23 cellular contexts compared by ENCODE assay signal in the genomic region with DNA sequence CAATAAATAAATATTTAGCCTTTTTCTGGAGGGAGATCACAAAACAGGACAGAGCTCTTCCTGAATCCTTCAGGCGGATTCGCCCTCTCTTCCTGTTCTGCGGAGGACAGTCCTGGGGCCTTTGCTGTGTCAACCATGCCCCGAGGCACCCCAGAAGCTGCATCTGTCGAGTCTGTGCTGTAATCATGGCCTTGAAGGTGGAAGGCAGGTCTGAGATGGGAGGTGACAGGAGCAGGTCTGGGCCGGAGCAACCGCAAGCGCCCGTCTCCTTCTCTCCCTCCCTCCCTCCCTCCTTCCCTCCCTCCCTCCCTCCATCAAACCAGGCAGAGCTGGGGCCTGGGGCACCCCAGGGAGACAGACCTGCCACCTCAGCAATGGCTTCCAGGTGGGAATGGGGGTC. TPM values are rescaled to one million over a fixed set of nuclear protein-coding genes. Genes with fewer than 3 reads are reported as not detected.
"Had no signal": no experiment of that assay in that cellular context is flagged by ENCODE, and none has a peak within 500 bp of the region (broad histone marks: within the 10 kb centered on the region; RNA-seq: fewer than 3 reads in every experiment).

No MANE protein-coding gene starts in this region.

- ATAC-seq: lower lobe of right lung; naive thymus-derived CD4-positive, alpha-beta T cell; stimulated activated effector memory CD8-positive, alpha-beta T cell treated with anti-CD3 and anti-CD28 coated beads, Interleukin-12 subunit alpha, Interleukin-12 subunit beta, amount 100 ng/mL, for 72 hours; upper lobe of right lung had no signal

- H3K4me2 ChIP-seq: SK-N-SH, smooth muscle cell had no signal

- H3K9ac ChIP-seq: SK-N-SH had no signal

- H3K27ac ChIP-seq: coronary artery, lower lobe of right lung, neutrophil, right atrium auricular region, upper lobe of right lung had no signal

- H3K9me3 ChIP-seq: lower lobe of right lung, neutrophil, right atrium auricular region, SK-N-SH, upper lobe of right lung had no signal

- H3K36me3 ChIP-seq: lower lobe of right lung, neutrophil, right atrium auricular region, upper lobe of right lung had no signal

- DNase-seq: activated B cell treated with CpG ODN at 0.5 μM for 24 hours; activated CD4-positive, alpha-beta T cell treated with anti-CD3 and anti-CD28 coated beads, Interleukin-2, amount 10 ng/mL, durations not matched to agents 7 days and 5 days; activated naive CD4-positive, alpha-beta T cell treated with anti-CD3 and anti-CD28 coated beads, Interleukin-2, amount 10 ng/mL, durations not matched to agents 7 days and 5 days; activated T-cell treated with anti-CD3 and anti-CD28 coated beads for 4 hours; caudate nucleus; effector memory CD4-positive, alpha-beta T cell; hippocampal formation; lower lobe of right lung; naive thymus-derived CD4-positive, alpha-beta T cell; posterior cingulate gyrus; SK-N-SH; upper lobe of right lung had no signal

- H3K27me3 ChIP-seq: right atrium auricular region, upper lobe of right lung had no signal

- H3K4me3 ChIP-seq: coronary artery, lower lobe of right lung, right atrium auricular region, smooth muscle cell, upper lobe of right lung had no signal

RNA-seq across cellular contexts. Expression of gene FXYD3, which starts 4.6 kb away (rescaled TPM):
- total RNA-seq: activated B cell treated with CpG ODN at 0.5 μM for 24 hours; activated CD4-positive, alpha-beta T cell treated with anti-CD3 and anti-CD28 coated beads, Interleukin-2, amount 10 ng/mL, durations not matched to agents 7 days and 5 days; activated CD8-positive, alpha-beta memory T cell treated with anti-CD3 and anti-CD28 coated beads for 36 hours; activated T-helper 2 cell treated with anti-CD3 and anti-CD28 coated beads, Interferon-gamma antibody, Interleukin-2, Interleukin-4, amounts not matched to agents 10 μg/mL and 5 μg/mL and 100 μg/mL, durations not matched to agents 14 hours and 24 hours and 36 hours; epithelial cell of proximal tubule; glomerular endothelial cell; mononuclear cell; naive thymus-derived CD4-positive, alpha-beta T cell; T-helper 1 cell treated with Interleukin-12 subunit alpha and Interleukin-12 subunit beta and Interleukin-4 antibody, amounts not matched to agents 30 ng/mL and 1 ng/mL, for 36 hours had no signal
- polyA plus RNA-seq: naive thymus-derived CD4-positive, alpha-beta T cell; SK-N-SH had no signal

RNA-seq across cellular contexts. Expression of gene LGI4, which starts 23.9 kb away (rescaled TPM):
- total RNA-seq: activated B cell treated with CpG ODN at 0.5 μM for 24 hours; activated CD8-positive, alpha-beta memory T cell treated with anti-CD3 and anti-CD28 coated beads for 36 hours; epithelial cell of proximal tubule; glomerular endothelial cell had no signal
- polyA plus RNA-seq: naive thymus-derived CD4-positive, alpha-beta T cell had no signal

RNA-seq across cellular contexts. Expression of gene FXYD1, which starts 27.6 kb away (rescaled TPM):
- total RNA-seq: activated CD8-positive, alpha-beta memory T cell treated with anti-CD3 and anti-CD28 coated beads for 36 hours; epithelial cell of proximal tubule; glomerular endothelial cell; T-helper 1 cell treated with Interleukin-12 subunit alpha and Interleukin-12 subunit beta and Interleukin-4 antibody, amounts not matched to agents 30 ng/mL and 1 ng/mL, for 36 hours had no signal

RNA-seq across cellular contexts. Expression of gene FXYD7, which starts 32.1 kb away (rescaled TPM):
- total RNA-seq: activated CD8-positive, alpha-beta memory T cell treated with anti-CD3 and anti-CD28 coated beads for 36 hours; activated T-helper 2 cell treated with anti-CD3 and anti-CD28 coated beads, Interferon-gamma antibody, Interleukin-2, Interleukin-4, amounts not matched to agents 10 μg/mL and 5 μg/mL and 100 μg/mL, durations not matched to agents 14 hours and 24 hours and 36 hours; epithelial cell of proximal tubule; glomerular endothelial cell; lower lobe of right lung; right atrium auricular region; smooth muscle cell had no signal
- polyA plus RNA-seq: smooth muscle cell had no signal
